In the genomic region with DNA sequence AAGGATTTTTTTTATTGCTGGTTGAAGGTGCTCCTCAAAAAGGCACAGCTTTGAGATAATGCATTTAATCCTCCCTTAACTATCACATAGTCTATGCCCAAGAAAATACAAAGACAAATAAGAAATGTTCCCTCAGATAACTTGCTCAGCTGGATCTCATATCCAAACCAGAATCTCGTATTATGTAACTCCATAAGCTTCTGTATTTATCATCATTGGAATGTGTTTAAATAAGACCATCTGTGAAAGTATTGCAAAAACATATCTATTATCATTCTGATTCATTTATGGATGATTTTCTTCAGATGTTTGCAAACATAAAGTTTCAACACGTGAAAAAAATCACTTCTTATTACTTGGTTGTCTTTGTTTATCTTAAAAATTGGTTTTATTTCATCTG, we compare ENCODE assay signal across 18 cellular contexts.
DNase-seq lines count a peak whose midpoint lies in the region; ATAC-seq and TF ChIP-seq lines count a peak whose summit lies in the region.
"Had no signal": no experiment of that assay in that cellular context is flagged by ENCODE, and none has a peak within 500 bp of the region (broad histone marks: within the 10 kb centered on the region; RNA-seq: fewer than 3 reads in every experiment).

No MANE protein-coding gene starts in this region.

- H3K56ac ChIP-seq in H9 (ENCODE audit: insufficient read length, low read depth, low read length) = no peak overlapping the region

- 3% methylated on average over 2 of the region's 2 CpGs for WGBS in GM23248 (ENCODE audit: low coverage in 1 of 2, low lambda C conversion rate in 2 of 2, missing lambda C conversion rate in 2 of 2), 2 experiments
- WGBS in H9 (ENCODE audit: extremely low coverage, insufficient read length, low lambda C conversion rate) = no CpG with 5 or more reads among the region's 2 CpGs

- H2BK20ac ChIP-seq in H9 (ENCODE audit: low read depth, low read length, poor library complexity, severe bottlenecking) = no peak overlapping the region

- in situ Hi-C loops in GM23248 (cut with MboI) = no loop called here

- H3K36me3 ChIP-seq in GM23248 (ENCODE audit: low read depth) = no peaks in the 10 kb centered on the region

- H4K91ac ChIP-seq in H9 (ENCODE audit: insufficient read length, low read depth, low read length) = no peak overlapping the region

- H3K36me3 Mint-ChIP-seq in H9 (ENCODE audit: insufficient read depth in 1 of 3, low read depth in 3 of 3) = no peaks in the 10 kb centered on the region

- H3K4me1 ChIP-seq in GM23248 (ENCODE audit: insufficient read depth) = peaks cover 7% of the 10 kb centered on the region
- H3K4me1 ChIP-seq in H9 (ENCODE audit: insufficient read depth, low read length) = no peaks in the 10 kb centered on the region

- no peaks in the 10 kb centered on the region for H3K79me1 ChIP-seq in H9 (ENCODE audit: insufficient read depth, low read depth, low read length, poor library complexity, severe bottlenecking)

- H3K27ac ChIP-seq in GM23248 = no peak overlapping the region
- H3K27ac ChIP-seq in H9 (ENCODE audit: insufficient read length, low read depth, low read length) = no peak overlapping the region
- H3K27ac ChIP-seq: A549 had no signal

- H3K4ac ChIP-seq in H9 (ENCODE audit: low read depth, low read length) = no peak overlapping the region

- no peak overlapping the region for H2AK5ac ChIP-seq in H9 (ENCODE audit: insufficient read length, low read length)

- no peak overlapping the region for H4K5ac ChIP-seq in H9 (ENCODE audit: insufficient read length, low read depth, low read length)

- H3K4me3 Mint-ChIP-seq in H9 = no peak overlapping the region
- H3K4me3 Mint-ChIP-seq: B cell; CD4-positive, alpha-beta T cell; HFFc6 had no signal

- H2BK5ac ChIP-seq in H9 (ENCODE audit: insufficient read length, low read length) = no peak overlapping the region

- no peak overlapping the region for H3K14ac ChIP-seq in H9 (ENCODE audit: insufficient read depth, low read length)

- ATAC-seq in GM18505 (IDR thresholded peaks at IDR 0.05; ENCODE audit: unreplicated experiment) = no peak
- ATAC-seq: A549, HepG2 had no signal

- TF ChIP-seq CTCF in AG10803 (conservative IDR thresholded peaks at IDR 0.05; ENCODE audit: low read length) = no peak
- no peak for TF ChIP-seq CTCF in foreskin fibroblast (IDR thresholded peaks at IDR 0.05; ENCODE audit: low read depth, low read length)
- no peak for TF ChIP-seq CTCF in H9 (conservative IDR thresholded peaks at IDR 0.05)

- H3K23me2 ChIP-seq in H9 (ENCODE audit: insufficient read length, low read depth, low read length, poor library complexity, severe bottlenecking) = no peaks in the 10 kb centered on the region

- H3K4me1 Mint-ChIP-seq in H9 = peaks cover 3 to 4% of the 10 kb centered on the region in 2 experiments; a peak in 2 of 4 replicates
- H3K4me1 Mint-ChIP-seq: B cell had no signal

- H3F3A ChIP-seq in GM23248 (ENCODE audit: insufficient read depth) = no peaks in the 10 kb centered on the region

- no peak overlapping the region for H3K4me3 ChIP-seq in AG10803 (ENCODE audit: low read length)
- no peak overlapping the region for H3K4me3 ChIP-seq in GM23248
- no peak overlapping the region for H3K4me3 ChIP-seq in foreskin fibroblast (ENCODE audit: low read depth in 1 of 2, low read length in 2 of 2)
- H3K4me3 ChIP-seq: A549 had no signal

- H3K9ac ChIP-seq in GM23248 = no peak overlapping the region
- no peak overlapping the region for H3K9ac ChIP-seq in H9 (ENCODE audit: extremely low read depth, insufficient read length, low read length)

- peak; percentile 82 for DNase-seq in AG10803 (ENCODE audit: low read depth)
- DNase-seq in GM23248 = peak; percentile 43
- peak; percentile 27 for DNase-seq in dedifferentiated amniotic fluid mesenchymal stem cell (ENCODE audit: extremely low spot score)
- peak; percentile 37 to 70 for DNase-seq in foreskin fibroblast
- no peak for DNase-seq in inferior parietal cortex (ENCODE audit: extremely low spot score)
- no peak for DNase-seq in H9
- DNase-seq in COR-L47 (lab: John Stamatoyannopoulos, UW) = no peak
- DNase-seq: CD4-positive, alpha-beta T cell; DMS79; GOT3; HFFc6; KG1; NCI-H2227 treated with DMSO at 0.1 percent for 48 hours; NCI-H524 treated with DMSO at 0.1 percent for 48 hours had no signal

- no peak overlapping the region for H3K23ac ChIP-seq in H9 (ENCODE audit: insufficient read length, low read depth, low read length)

- H2AFZ ChIP-seq in GM23248 = no peak overlapping the region
- no peak overlapping the region for H2AFZ ChIP-seq in H9 (ENCODE audit: low read length)

- no peak overlapping the region for H3K4me2 ChIP-seq in GM23248 (ENCODE audit: unreplicated experiment)
- H3K4me2 ChIP-seq in H9 (ENCODE audit: insufficient read depth, insufficient read length, low read length) = no peak overlapping the region
- H3K4me2 ChIP-seq: A549 had no signal

- H3K27me3 Mint-ChIP-seq in H9 (ENCODE audit: low read depth) = peaks cover 2% of the 10 kb centered on the region; the same call in 1 of the 2 replicates
- H3K27me3 Mint-ChIP-seq: B cell had no signal

- H3K9me3 Mint-ChIP-seq in H9 = no peaks in the 10 kb centered on the region
- H3K9me3 Mint-ChIP-seq: CD4-positive, alpha-beta T cell; HFFc6 had no signal

- no peak for TF ChIP-seq POLR2A in GM18505 (IDR thresholded peaks at IDR 0.05; ENCODE audit: borderline replicate concordance, extremely low read depth, insufficient read depth, insufficient read length)

- H3K9me3 ChIP-seq in GM23248 (ENCODE audit: low read depth) (no peaks in the 10 kb centered on the region), H9 (ENCODE audit: control insufficient read depth, low read depth, low read length) (no peaks in the 10 kb centered on the region)
- H3K9me3 ChIP-seq: A549 had no signal

- H2BK15ac ChIP-seq in H9 (ENCODE audit: low read depth, low read length) = no peak overlapping the region

- H2BK12ac ChIP-seq in H9 (ENCODE audit: insufficient read length, low read depth, low read length) = no peak overlapping the region

- no peak overlapping the region for H2BK120ac ChIP-seq in H9 (ENCODE audit: low read depth, low read length, poor library complexity, severe bottlenecking)

- H4K20me1 ChIP-seq in GM23248 (ENCODE audit: insufficient read depth) = no peaks in the 10 kb centered on the region
- H4K20me1 ChIP-seq in H9 (ENCODE audit: control insufficient read depth, insufficient read depth, insufficient read length) = no peaks in the 10 kb centered on the region

- no peaks in the 10 kb centered on the region for H3K9me2 ChIP-seq in GM23248 (ENCODE audit: insufficient read depth)

- no peak overlapping the region for H3K18ac ChIP-seq in H9 (ENCODE audit: insufficient read length, low read depth, low read length)

- H4K8ac ChIP-seq in H9 (replicated peaks; ENCODE audit: insufficient read length, low read depth, low read length) = no peak overlapping the region

- H3K27ac Mint-ChIP-seq in H9 = no peak overlapping the region
- H3K27ac Mint-ChIP-seq: B cell; CD4-positive, alpha-beta T cell; HFFc6 had no signal

- H3T11ph ChIP-seq in H9 (ENCODE audit: low read length) = no peak overlapping the region

- H3K27me3 ChIP-seq in GM23248 (replicated peaks; ENCODE audit: insufficient read depth) (peaks cover 64% of the 10 kb centered on the region), H9 (ENCODE audit: insufficient read depth, low read length) (no peaks in the 10 kb centered on the region)

- H3K79me2 ChIP-seq in GM23248 (ENCODE audit: insufficient read depth) = no peaks in the 10 kb centered on the region
- no peaks in the 10 kb centered on the region for H3K79me2 ChIP-seq in H9 (ENCODE audit: insufficient read depth, low read length)

Comparison
In these comparisons a context has a peak if more than half of its experiments do, and no peak if none do; other contexts are left out.
1. DNase-seq: peak in AG10803 (single experiment), GM23248 (single experiment), dedifferentiated amniotic fluid mesenchymal stem cell (single experiment) and foreskin fibroblast (2 of 2); none in inferior parietal cortex (single experiment), H9 (single experiment) and COR-L47 (single experiment).